In genomic region chr22:20429254-20430100, GRCh38 we compare ENCODE assay signal across 8 cellular contexts. TPM values are rescaled to one million over a fixed set of nuclear protein-coding genes. Genes with fewer than 3 reads are reported as not detected.
A peak's percentile ranks its signal among the peaks of the same experiment; 100 is the strongest.
DNase-seq lines count a peak whose midpoint lies in the region; ATAC-seq and TF ChIP-seq lines count a peak whose summit lies in the region.

No MANE protein-coding gene starts in this region.

- no peaks in the 10 kb centered on the region for H3K36me3 Mint-ChIP-seq in activated T-cell treated with anti-CD3 and anti-CD28 coated beads, Interleukin-2, amount 50 U/mL, for 24 hours (ENCODE audit: low read depth)

- H3K4me3 ChIP-seq in GM12864 (ENCODE audit: low read depth, low read length) = peak overlapping the region; percentile 59

- no peak overlapping the region for H3K27ac Mint-ChIP-seq in activated T-cell treated with anti-CD3 and anti-CD28 coated beads, Interleukin-2, amount 50 U/mL, for 24 hours

- H3K4me3 Mint-ChIP-seq in activated T-cell treated with anti-CD3 and anti-CD28 coated beads, Interleukin-2, amount 50 U/mL, for 24 hours = peak overlapping the region; percentile 72

- TF ChIP-seq CTCF in GM12864 (IDR thresholded peaks at IDR 0.05; ENCODE audit: low read depth, low read length, missing control alignments) = no peak

- H3K9me3 Mint-ChIP-seq in activated T-cell treated with anti-CD3 and anti-CD28 coated beads, Interleukin-2, amount 50 U/mL, for 24 hours = no peaks in the 10 kb centered on the region

- peaks cover 25% of the 10 kb centered on the region for H3K4me1 Mint-ChIP-seq in activated T-cell treated with anti-CD3 and anti-CD28 coated beads, Interleukin-2, amount 50 U/mL, for 24 hours (ENCODE audit: low read depth)

- peak; percentile 24 to 56 for ATAC-seq in left cardiac atrium
- no peak for ATAC-seq in GM18498 (IDR thresholded peaks at IDR 0.05; ENCODE audit: unreplicated experiment)

- intact Hi-C loops in left cardiac atrium (cut with DNase I) = loop anchor here in 1 of 2 donors (10.0 kb wide), 1 partner anchor 65 kb away; the partner anchor contains the start of gene KLHL22

- H3K27me3 Mint-ChIP-seq in activated T-cell treated with anti-CD3 and anti-CD28 coated beads, Interleukin-2, amount 50 U/mL, for 24 hours = peaks cover 70% of the 10 kb centered on the region

- DNase-seq in GM12864 (ENCODE audit: low read depth) (no peak), NCI-H1105 treated with DMSO at 0.1 percent for 48 hours (lab: John Stamatoyannopoulos, UW) (peak; percentile 28), left cardiac atrium (peak; percentile 62), superior temporal gyrus (ENCODE audit: extremely low spot score) (no peak)
- peak; percentile 85 for DNase-seq in activated T-cell treated with anti-CD3 and anti-CD28 coated beads, Interleukin-2, amount 50 U/mL, for 24 hours
- peak; percentile 53 to 67 for DNase-seq in stimulated activated CD4-positive, alpha-beta T cell treated with anti-CD3 and anti-CD28 coated beads, Interleukin-1b, Interleukin-23, amount 100 ng/mL, for 1 hour (ENCODE audit: low read depth in 2 of 2)
- no peak for DNase-seq in NK-92 treated with Interleukin-12 subunit alpha and Interleukin-12 subunit beta, amount 100 ng/mL, for 24 hours (lab: John Stamatoyannopoulos, UW)

RNA-seq across cellular contexts. Expression of gene SCARF2, which starts 8.1 kb away (rescaled TPM):
- total RNA-seq in left cardiac atrium = 1 to 10 TPM; 3.2 to 8.3 TPM

RNA-seq across cellular contexts. Expression of gene ZNF74, which starts 35.5 kb away (rescaled TPM):
- total RNA-seq in left cardiac atrium = 1 to 10 TPM; 3.9 to 6.5 TPM

Comparison
In these comparisons a context has a peak if more than half of its experiments do, and no peak if none do; other contexts are left out.
1. DNase-seq: peak in NCI-H1105 treated with DMSO at 0.1 percent for 48 hours (single experiment), activated T-cell treated with anti-CD3 and anti-CD28 coated beads, Interleukin-2, amount 50 U/mL, for 24 hours (single experiment), left cardiac atrium (single experiment) and stimulated activated CD4-positive, alpha-beta T cell treated with anti-CD3 and anti-CD28 coated beads, Interleukin-1b, Interleukin-23, amount 100 ng/mL, for 1 hour (2 of 2); none in GM12864 (single experiment), NK-92 treated with Interleukin-12 subunit alpha and Interleukin-12 subunit beta, amount 100 ng/mL, for 24 hours (single experiment) and superior temporal gyrus (single experiment).